Comparison of ENCODE assay signal across 15 cellular contexts in the genomic region with DNA sequence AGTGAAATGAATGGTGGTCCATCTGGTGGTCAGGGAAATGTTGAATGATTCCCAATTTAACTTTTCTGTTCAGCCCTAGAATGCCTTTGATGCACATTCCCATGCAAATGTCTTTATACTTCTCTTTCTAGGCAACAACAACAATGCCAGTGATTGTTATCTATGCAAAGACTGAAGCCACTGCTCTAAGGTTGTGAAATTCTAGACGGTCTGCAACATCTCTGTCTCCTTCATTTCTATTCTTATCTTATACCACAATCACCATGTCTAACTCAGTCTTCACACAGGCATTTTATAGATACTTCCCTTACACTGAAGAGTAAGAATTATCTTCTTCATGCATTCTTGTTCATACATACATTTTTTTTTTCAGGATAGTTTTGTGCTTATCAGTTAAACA.
"Had no signal": no experiment of that assay in that cellular context is flagged by ENCODE, and none has a peak within 500 bp of the region (broad histone marks: within the 10 kb centered on the region; RNA-seq: fewer than 3 reads in every experiment).

No MANE protein-coding gene starts in this region.

- H3K9me3 ChIP-seq: body of pancreas, psoas muscle, sigmoid colon had no signal

- H3K27ac ChIP-seq: body of pancreas, psoas muscle had no signal

- H3K9me3 Mint-ChIP-seq: activated T-helper 1 cell treated with anti-CD3 and anti-CD28 coated beads, Interleukin-12 subunit alpha, Interleukin-12 subunit beta, Interleukin-2, Interleukin-4 antibody, amounts not matched to agents 30 ng/mL and 10 ng/mL and 1 ng/mL, durations not matched to agents 14 hours and 24 hours and 36 hours; natural killer cell treated with Interleukin-12 subunit alpha and Interleukin-12 subunit beta and Interleukin-15 and Interleukin-18, amount 100 ng/mL, for 72 hours had no signal

- H3K36me3 Mint-ChIP-seq: natural killer cell treated with Interleukin-12 subunit alpha and Interleukin-12 subunit beta and Interleukin-15 and Interleukin-18, amount 100 ng/mL, for 72 hours had no signal

- H3K27ac Mint-ChIP-seq: activated CD8-positive, alpha-beta T cell treated with anti-CD3 and anti-CD28 coated beads, Interleukin-2, amount 10 ng/mL, durations not matched to agents 7 days and 5 days; activated T-helper 1 cell treated with anti-CD3 and anti-CD28 coated beads, Interleukin-12 subunit alpha, Interleukin-12 subunit beta, Interleukin-2, Interleukin-4 antibody, amounts not matched to agents 30 ng/mL and 10 ng/mL and 1 ng/mL, durations not matched to agents 14 hours and 24 hours and 36 hours; natural killer cell treated with Interleukin-12 subunit alpha and Interleukin-12 subunit beta and Interleukin-15 and Interleukin-18, amount 100 ng/mL, for 72 hours; stimulated activated naive CD8-positive, alpha-beta T cell treated with anti-CD3 and anti-CD28 coated beads, Interleukin-15, Interleukin-2, amounts not matched to agents 100 ng/mL and 50 ng/mL, for 24 hours; WTC11 had no signal

- H3K4me3 ChIP-seq: body of pancreas, psoas muscle, sigmoid colon had no signal

- H3K27me3 Mint-ChIP-seq: stimulated activated naive CD8-positive, alpha-beta T cell treated with anti-CD3 and anti-CD28 coated beads, Interleukin-15, Interleukin-2, amounts not matched to agents 100 ng/mL and 50 ng/mL, for 24 hours had no signal

- ATAC-seq: activated CD8-positive, alpha-beta T cell treated with anti-CD3 and anti-CD28 coated beads, Interleukin-2, amount 10 ng/mL, durations not matched to agents 7 days and 5 days; body of pancreas; psoas muscle; WTC11 had no signal

- H3K4me1 ChIP-seq: body of pancreas, psoas muscle had no signal

- H3K4me3 Mint-ChIP-seq: activated CD8-positive, alpha-beta T cell treated with anti-CD3 and anti-CD28 coated beads, Interleukin-2, amount 10 ng/mL, durations not matched to agents 7 days and 5 days; activated T-helper 1 cell treated with anti-CD3 and anti-CD28 coated beads, Interleukin-12 subunit alpha, Interleukin-12 subunit beta, Interleukin-2, Interleukin-4 antibody, amounts not matched to agents 30 ng/mL and 10 ng/mL and 1 ng/mL, durations not matched to agents 14 hours and 24 hours and 36 hours; natural killer cell treated with Interleukin-12 subunit alpha and Interleukin-12 subunit beta and Interleukin-15 and Interleukin-18, amount 100 ng/mL, for 72 hours; stimulated activated naive CD8-positive, alpha-beta T cell treated with anti-CD3 and anti-CD28 coated beads, Interleukin-15, Interleukin-2, amounts not matched to agents 100 ng/mL and 50 ng/mL, for 24 hours; WTC11 had no signal

- DNase-seq: activated CD4-positive, alpha-beta T cell treated with anti-CD3 and anti-CD28 coated beads for 48 hours; activated CD8-positive, alpha-beta memory T cell treated with anti-CD3 and anti-CD28 coated beads, Interleukin-2, amount 50 U/mL, for 48 hours; activated CD8-positive, alpha-beta T cell treated with anti-CD3 and anti-CD28 coated beads, Interleukin-2, amount 10 ng/mL, durations not matched to agents 7 days and 5 days; activated naive CD4-positive, alpha-beta T cell treated with Interleukin-2 at 50 U/mL for 16 hours; body of pancreas; head of caudate nucleus; occipital lobe; psoas muscle; sigmoid colon; stimulated activated CD4-positive, alpha-beta T cell treated with anti-CD3 and anti-CD28 coated beads, Interleukin-4, amount 100 ng/mL, for 24 hours; T-helper 1 cell had no signal

- H3K27me3 ChIP-seq: body of pancreas, sigmoid colon had no signal

- H3K36me3 ChIP-seq: sigmoid colon had no signal
